Comparison of ENCODE assay signal across 2 cellular contexts in genomic region chr18:46242185-46242584, GRCh38.
A peak's percentile ranks its signal among the peaks of the same experiment; 100 is the strongest.
TF ChIP-seq lines count a peak whose summit lies in the region.

No MANE protein-coding gene starts in this region.

TF ChIP-seq in HepG2, 621 proteins besides CTCF, POLR2A, EP300 and RAD21:
- TF ChIP-seq MAFF (IDR thresholded peaks at IDR 0.05; ENCODE audit: low read depth, low read length) (peak; percentile 61), MAFK (conservative IDR thresholded peaks at IDR 0.05 in 1 of 2, IDR thresholded peaks at IDR 0.05 in 1 of 2; ENCODE audit: low read length in 2 of 2) (peak; percentile 51 to 70; a peak in 3 of 4 replicates), ZNF232 (CRISPR knock-in tag; IDR thresholded peaks at IDR 0.05; ENCODE audit: borderline replicate concordance) (no peak), ZNF326 (CRISPR knock-in tag; IDR thresholded peaks at IDR 0.05; ENCODE audit: borderline replicate concordance) (no peak)

TF ChIP-seq in IMR-90, 13 proteins besides CTCF, POLR2A, EP300 and RAD21:
- TF ChIP-seq MAFK (IDR thresholded peaks at IDR 0.05; ENCODE audit: low read depth, low read length), result peak; percentile 57
- TF ChIP-seq, protein P1, sequence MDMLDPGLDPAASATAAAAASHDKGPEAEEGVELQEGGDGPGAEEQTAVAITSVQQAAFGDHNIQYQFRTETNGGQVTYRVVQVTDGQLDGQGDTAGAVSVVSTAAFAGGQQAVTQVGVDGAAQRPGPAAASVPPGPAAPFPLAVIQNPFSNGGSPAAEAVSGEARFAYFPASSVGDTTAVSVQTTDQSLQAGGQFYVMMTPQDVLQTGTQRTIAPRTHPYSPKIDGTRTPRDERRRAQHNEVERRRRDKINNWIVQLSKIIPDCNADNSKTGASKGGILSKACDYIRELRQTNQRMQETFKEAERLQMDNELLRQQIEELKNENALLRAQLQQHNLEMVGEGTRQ (IDR thresholded peaks at IDR 0.05; ENCODE audit: low read depth, low read length), result no peak
TF ChIP-seq in IMR-90: peak in this region for 1.
